ENCODE assay signal across 12 cellular contexts in genomic region chr3:44993471-44994205, GRCh38. TPM values are rescaled to one million over a fixed set of nuclear protein-coding genes. Genes with fewer than 3 reads are reported as not detected.
DNase-seq lines count a peak whose midpoint lies in the region; ATAC-seq and TF ChIP-seq lines count a peak whose summit lies in the region.
"Had no signal": no experiment of that assay in that cellular context is flagged by ENCODE, and none has a peak within 500 bp of the region (broad histone marks: within the 10 kb centered on the region; RNA-seq: fewer than 3 reads in every experiment).

No MANE protein-coding gene starts in this region.

- no peaks in the 10 kb centered on the region for H3K27me3 ChIP-seq in adrenal gland
- no peaks in the 10 kb centered on the region for H3K27me3 ChIP-seq in iPS-18a (ENCODE audit: control insufficient read depth, insufficient read depth, low read length)

- H3K36me3 ChIP-seq in adrenal gland (replicated peaks in 1 of 2) (peaks cover 0 to 26% of the 10 kb centered on the region in 2 donors), iPS-18a (ENCODE audit: control insufficient read depth, low read depth, low read length) (peaks cover 70% of the 10 kb centered on the region)

- H3K4me3 ChIP-seq in adrenal gland, result no peak overlapping the region
- H3K4me3 ChIP-seq in iPS-18a (ENCODE audit: low read length), result peak overlapping the region; percentile 3

- H3K4me1 ChIP-seq in adrenal gland (replicated peaks in 1 of 2), result peaks cover 54 to 72% of the 10 kb centered on the region in 2 donors
- peaks cover 23% of the 10 kb centered on the region for H3K4me1 ChIP-seq in iPS-18a (ENCODE audit: control insufficient read depth, low read depth, low read length)

- peaks cover 66% of the 10 kb centered on the region for H3K36me3 Mint-ChIP-seq in activated CD8-positive, alpha-beta T cell treated with anti-CD3 and anti-CD28 coated beads, Interleukin-2, amount 10 ng/mL, durations not matched to agents 7 days and 5 days (ENCODE audit: low read depth)
- H3K36me3 Mint-ChIP-seq in activated CD8-positive, alpha-beta T cell treated with anti-CD3 and anti-CD28 coated beads for 36 hours (ENCODE audit: low read depth), result peaks cover 53% of the 10 kb centered on the region
- H3K36me3 Mint-ChIP-seq in immature natural killer cell, result peaks cover 8 to 49% (median 14%) of the 10 kb centered on the region in 3 donors

- no peak overlapping the region for H3K4me3 Mint-ChIP-seq in activated CD8-positive, alpha-beta T cell treated with anti-CD3 and anti-CD28 coated beads, Interleukin-2, amount 10 ng/mL, durations not matched to agents 7 days and 5 days
- H3K4me3 Mint-ChIP-seq in activated CD8-positive, alpha-beta T cell treated with anti-CD3 and anti-CD28 coated beads for 36 hours, result no peak overlapping the region
- no peak overlapping the region for H3K4me3 Mint-ChIP-seq in immature natural killer cell
- H3K4me3 Mint-ChIP-seq: B cell had no signal

- TF ChIP-seq POLR2A in adrenal gland (IDR thresholded peaks at IDR 0.05), result no peak

- peak overlapping the region; percentile 48 for H3K27ac Mint-ChIP-seq in activated CD8-positive, alpha-beta T cell treated with anti-CD3 and anti-CD28 coated beads, Interleukin-2, amount 10 ng/mL, durations not matched to agents 7 days and 5 days
- H3K27ac Mint-ChIP-seq in activated CD8-positive, alpha-beta T cell treated with anti-CD3 and anti-CD28 coated beads for 36 hours, result no peak overlapping the region
- no peak overlapping the region for H3K27ac Mint-ChIP-seq in immature natural killer cell
- H3K27ac Mint-ChIP-seq: B cell had no signal

- TF ChIP-seq CTCF in activated CD8-positive, alpha-beta T cell treated with anti-CD3 and anti-CD28 coated beads for 36 hours (IDR thresholded peaks at IDR 0.05), result no peak
- no peak for TF ChIP-seq CTCF in adrenal gland (IDR thresholded peaks at IDR 0.05)

- no peaks in the 10 kb centered on the region for H3K9me3 ChIP-seq in adrenal gland (replicated peaks in 1 of 3)
- no peaks in the 10 kb centered on the region for H3K9me3 ChIP-seq in iPS-18a (ENCODE audit: control insufficient read depth, low read depth, low read length)

- DNase-seq in activated CD8-positive, alpha-beta T cell treated with anti-CD3 and anti-CD28 coated beads, Interleukin-2, amount 10 ng/mL, durations not matched to agents 7 days and 5 days, result no peak
- no peak for DNase-seq in activated CD8-positive, alpha-beta T cell treated with anti-CD3 and anti-CD28 coated beads for 36 hours
- DNase-seq in adrenal gland (peak; percentile 52 to 76 (median 67)), stromal cell of bone marrow (ENCODE audit: low read depth) (peak; percentile 55), immature natural killer cell (no peak), DMS 273 treated with DMSO at 0.1 percent for 48 hours (lab: John Stamatoyannopoulos, UW) (no peak)
- DNase-seq: effector CD8-positive, alpha-beta T cell; occipital lobe had no signal

- H3K4me1 Mint-ChIP-seq in activated CD8-positive, alpha-beta T cell treated with anti-CD3 and anti-CD28 coated beads, Interleukin-2, amount 10 ng/mL, durations not matched to agents 7 days and 5 days (ENCODE audit: low read depth), result peaks cover 49% of the 10 kb centered on the region
- H3K4me1 Mint-ChIP-seq in activated CD8-positive, alpha-beta T cell treated with anti-CD3 and anti-CD28 coated beads for 36 hours (ENCODE audit: low read depth), result peaks cover 57% of the 10 kb centered on the region
- peaks cover 22 to 47% of the 10 kb centered on the region in 2 donors for H3K4me1 Mint-ChIP-seq in immature natural killer cell
- H3K4me1 Mint-ChIP-seq: B cell had no signal

- H3K27me3 Mint-ChIP-seq in activated CD8-positive, alpha-beta T cell treated with anti-CD3 and anti-CD28 coated beads, Interleukin-2, amount 10 ng/mL, durations not matched to agents 7 days and 5 days (ENCODE audit: low read depth), result no peaks in the 10 kb centered on the region
- no peaks in the 10 kb centered on the region for H3K27me3 Mint-ChIP-seq in activated CD8-positive, alpha-beta T cell treated with anti-CD3 and anti-CD28 coated beads for 36 hours
- H3K27me3 Mint-ChIP-seq in immature natural killer cell (ENCODE audit: low read depth in 3 of 3), result peaks cover 0 to 1% (median 0%) of the 10 kb centered on the region in 3 donors
- H3K27me3 Mint-ChIP-seq: B cell had no signal

- POLR2A ChIA-PET in activated CD8-positive, alpha-beta T cell treated with anti-CD3 and anti-CD28 coated beads, Interleukin-2, amount 10 ng/mL, durations not matched to agents 7 days and 5 days (lab: Charles Lee), result interaction anchor here (0.6 to 0.7 kb wide), 2 partner anchors 277 to 887 kb away, joined by 3 to 4 read pairs; no protein-coding TSS in a partner anchor
- POLR2A ChIA-PET in activated CD8-positive, alpha-beta T cell treated with anti-CD3 and anti-CD28 coated beads for 36 hours (lab: Charles Lee), result interaction anchor here (0.6 to 7.6 kb wide), 3 partner anchors 17 to 576 kb away, joined by 3 to 48 read pairs (median 3); partner anchors contain the start of genes EXOSC7 and ZDHHC3

- CTCF ChIA-PET in activated CD8-positive, alpha-beta T cell treated with anti-CD3 and anti-CD28 coated beads, Interleukin-2, amount 10 ng/mL, durations not matched to agents 7 days and 5 days (lab: Charles Lee), result interaction anchor here (1.0 to 8.7 kb wide), 11 partner anchors 8 to 666 kb away, joined by 3 to 52 read pairs (median 6); partner anchors contain the start of genes EXOSC7 and ZDHHC3
- CTCF ChIA-PET in activated CD8-positive, alpha-beta T cell treated with anti-CD3 and anti-CD28 coated beads for 36 hours (lab: Charles Lee), result interaction anchor here (0.8 to 3.0 kb wide), 7 partner anchors 9 to 89 kb away, joined by 3 to 24 read pairs (median 4); no protein-coding TSS in a partner anchor

- H3K27ac ChIP-seq in adrenal gland, result peak overlapping the region; percentile 40 to 91 (median 75)
- no peak overlapping the region for H3K27ac ChIP-seq in iPS-18a (ENCODE audit: low read length)
- H3K27ac ChIP-seq: KMS-11 had no signal

- H3K9ac ChIP-seq in iPS-18a (ENCODE audit: low read length), result no peak overlapping the region
- H3K9ac ChIP-seq: KMS-11 had no signal

- intact Hi-C loops in activated CD8-positive, alpha-beta T cell treated with anti-CD3 and anti-CD28 coated beads for 36 hours (cut with micrococcal nuclease), result no loop called here
- intact Hi-C loops in adrenal gland (cut with DNase I), result loop anchor here in 1 of 2 donors (5.0 kb wide), 1 partner anchor 131 kb away; the partner anchor contains the start of gene TMEM42

- no peak for ATAC-seq in activated CD8-positive, alpha-beta T cell treated with anti-CD3 and anti-CD28 coated beads, Interleukin-2, amount 10 ng/mL, durations not matched to agents 7 days and 5 days
- ATAC-seq in activated CD8-positive, alpha-beta T cell treated with anti-CD3 and anti-CD28 coated beads for 36 hours, result no peak
- no peak for ATAC-seq in HG03175 (IDR thresholded peaks at IDR 0.05; ENCODE audit: unreplicated experiment)

- H3K9me3 Mint-ChIP-seq in activated CD8-positive, alpha-beta T cell treated with anti-CD3 and anti-CD28 coated beads, Interleukin-2, amount 10 ng/mL, durations not matched to agents 7 days and 5 days (ENCODE audit: insufficient read depth), result no peaks in the 10 kb centered on the region
- no peaks in the 10 kb centered on the region for H3K9me3 Mint-ChIP-seq in activated CD8-positive, alpha-beta T cell treated with anti-CD3 and anti-CD28 coated beads for 36 hours
- H3K9me3 Mint-ChIP-seq in immature natural killer cell, result no peaks in the 10 kb centered on the region

RNA-seq across cellular contexts. Expression of gene EXOSC7, which starts 17.6 kb away (rescaled TPM):
- total RNA-seq in activated CD8-positive, alpha-beta T cell treated with anti-CD3 and anti-CD28 coated beads, Interleukin-2, amount 10 ng/mL, durations not matched to agents 7 days and 5 days, result 10 to 100 TPM; 49.5 to 50.1 TPM
- 10 to 100 TPM; 79.8 to 80.7 TPM for total RNA-seq in activated CD8-positive, alpha-beta T cell treated with anti-CD3 and anti-CD28 coated beads for 36 hours
- total RNA-seq in adrenal gland, result 100 to 1,000 TPM in 4 of 8 donors, 10 to 100 TPM in 4; 72.9 to 214 (median 97.7) TPM
- 10 to 100 TPM; 68.9 to 80.2 (median 73.4) TPM for polyA plus RNA-seq in adrenal gland
- polyA plus RNA-seq in immature natural killer cell, result 10 to 100 TPM; 35.0 to 73.2 (median 52.2) TPM

RNA-seq across cellular contexts. Expression of gene ZDHHC3, which starts 17.7 kb away (rescaled TPM):
- total RNA-seq in activated CD8-positive, alpha-beta T cell treated with anti-CD3 and anti-CD28 coated beads, Interleukin-2, amount 10 ng/mL, durations not matched to agents 7 days and 5 days, result 10 to 100 TPM; 62.3 to 71.3 TPM
- total RNA-seq in activated CD8-positive, alpha-beta T cell treated with anti-CD3 and anti-CD28 coated beads for 36 hours, result 10 to 100 TPM; 28.6 to 36.0 TPM
- total RNA-seq in adrenal gland, result 100 to 1,000 TPM in 4 of 8 donors, 10 to 100 TPM in 4; 80.1 to 143 (median 99.2) TPM
- polyA plus RNA-seq in adrenal gland, result 100 to 1,000 TPM in 1 of 3 donors, 10 to 100 TPM in 2; 30.1 to 148 (median 34.7) TPM
- polyA plus RNA-seq in immature natural killer cell, result 10 to 100 TPM; 43.5 to 65.3 (median 46.9) TPM

RNA-seq across cellular contexts. Expression of gene CLEC3B, which starts 32.5 kb away (rescaled TPM):
- under 1 TPM; 0.29 TPM for total RNA-seq in activated CD8-positive, alpha-beta T cell treated with anti-CD3 and anti-CD28 coated beads, Interleukin-2, amount 10 ng/mL, durations not matched to agents 7 days and 5 days
- not detected for total RNA-seq in activated CD8-positive, alpha-beta T cell treated with anti-CD3 and anti-CD28 coated beads for 36 hours
- total RNA-seq in adrenal gland, result 100 to 1,000 TPM in 3 of 8 donors, 10 to 100 TPM in 5; 20.7 to 110 (median 73.1) TPM
- polyA plus RNA-seq in adrenal gland, result 100 to 1,000 TPM in 2 of 3 donors, 1 to 10 TPM in 1; 5.1 to 251 (median 177) TPM
- polyA plus RNA-seq in immature natural killer cell, result 1 to 10 TPM; 1.7 to 7.6 (median 2.0) TPM
- total RNA-seq: B cell had no signal

Comparison
In these comparisons a context has a peak if more than half of its experiments do, and no peak if none do; other contexts are left out.
1. DNase-seq: peak in adrenal gland (7 of 7) and stromal cell of bone marrow (single experiment); none in activated CD8-positive, alpha-beta T cell treated with anti-CD3 and anti-CD28 coated beads, Interleukin-2, amount 10 ng/mL, durations not matched to agents 7 days and 5 days (single experiment), activated CD8-positive, alpha-beta T cell treated with anti-CD3 and anti-CD28 coated beads for 36 hours (single experiment), immature natural killer cell (0 of 3) and DMS 273 treated with DMSO at 0.1 percent for 48 hours (single experiment).
2. RNA of gene CLEC3B, which starts 32.5 kb away (total RNA-seq): 20.7 to 110 TPM in adrenal gland; 0.29 TPM in activated CD8-positive, alpha-beta T cell treated with anti-CD3 and anti-CD28 coated beads, Interleukin-2, amount 10 ng/mL, durations not matched to agents 7 days and 5 days and not detected in activated CD8-positive, alpha-beta T cell treated with anti-CD3 and anti-CD28 coated beads for 36 hours; every median in the first group is over 10 times any median in the second.